31 cellular contexts compared by ENCODE assay signal in the genomic region with DNA sequence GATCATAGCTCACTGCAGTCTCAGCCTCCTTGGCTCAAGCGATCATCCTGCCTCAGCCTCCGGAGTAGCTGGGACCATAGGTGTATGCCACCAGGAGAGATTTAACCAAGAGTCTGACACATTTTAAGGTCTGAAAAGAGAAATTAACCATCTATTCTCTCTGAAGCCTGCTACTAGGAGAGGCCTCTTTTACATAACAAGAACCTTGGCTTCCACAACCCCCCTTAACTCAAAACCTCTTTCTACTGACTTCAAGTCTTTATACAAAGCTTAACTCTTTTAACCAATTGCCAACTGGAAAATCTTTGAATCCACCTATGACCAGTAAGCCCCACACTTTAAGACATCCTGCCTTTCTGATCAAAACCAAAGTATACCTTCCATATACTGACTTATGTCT.
"Had no signal": no experiment of that assay in that cellular context is flagged by ENCODE, and none has a peak within 500 bp of the region (broad histone marks: within the 10 kb centered on the region; RNA-seq: fewer than 3 reads in every experiment).

No MANE protein-coding gene starts in this region.

- H3K4me1 ChIP-seq: Peyer's patch had no signal

- DNase-seq: activated CD4-positive, alpha-beta memory T cell treated with anti-CD3 and anti-CD28 coated beads for 36 hours; activated CD4-positive, alpha-beta T cell treated with anti-CD3 and anti-CD28 coated beads, Interleukin-2, amount 10 ng/mL, durations not matched to agents 7 days and 5 days; activated CD8-positive, alpha-beta memory T cell treated with anti-CD3 and anti-CD28 coated beads, Interleukin-2, amount 50 U/mL, for 4 hours; activated naive CD4-positive, alpha-beta T cell treated with anti-CD3 and anti-CD28 coated beads, Interleukin-2, amount 50 U/mL, for 16 hours; activated naive CD8-positive, alpha-beta T cell treated with anti-CD3 and anti-CD28 coated beads for 36 hours; activated T-cell treated with anti-CD3 and anti-CD28 coated beads for 4 hours; activated T-cell treated with anti-CD3 and anti-CD28 coated beads, Interleukin-2, amount 50 U/mL, for 4 hours; amniotic stem cell; aorta; brain microvascular endothelial cell; central memory CD4-positive, alpha-beta T cell; NCI-H1092 treated with DMSO at 0.1 percent for 48 hours; NCI-H1417; NCI-H146; NCI-H187; NCI-H2029 treated with DMSO at 0.1 percent for 48 hours; NCI-H2107; NCI-H2171; NCI-H2227 treated with DMSO at 0.1 percent for 48 hours; NCI-H446 treated with DMSO at 0.1 percent for 48 hours; NCI-H524; NCI-H69; PC-3; Peyer's patch; RPMI8226; SHP77 treated with DMSO at 0.1 percent for 48 hours; T-helper 1 cell; T-helper 2 cell; T-helper 9 cell; WERI-Rb-1 had no signal

- H3K27ac ChIP-seq: brain microvascular endothelial cell, Peyer's patch, WERI-Rb-1 had no signal

- ATAC-seq: activated T-cell treated with anti-CD3 and anti-CD28 coated beads, Interleukin-2, amount 50 U/mL, for 4 hours; PC-3; SK-N-SH treated with all-trans-retinoic acid at 6 μM for 48 hours had no signal

- H3K27me3 ChIP-seq: brain microvascular endothelial cell, Peyer's patch had no signal

- H3K36me3 ChIP-seq: brain microvascular endothelial cell, Peyer's patch, WERI-Rb-1 had no signal

- H3K4me3 ChIP-seq: Peyer's patch had no signal
